ENCODE assay signal across 8 cellular contexts in the genomic region with DNA sequence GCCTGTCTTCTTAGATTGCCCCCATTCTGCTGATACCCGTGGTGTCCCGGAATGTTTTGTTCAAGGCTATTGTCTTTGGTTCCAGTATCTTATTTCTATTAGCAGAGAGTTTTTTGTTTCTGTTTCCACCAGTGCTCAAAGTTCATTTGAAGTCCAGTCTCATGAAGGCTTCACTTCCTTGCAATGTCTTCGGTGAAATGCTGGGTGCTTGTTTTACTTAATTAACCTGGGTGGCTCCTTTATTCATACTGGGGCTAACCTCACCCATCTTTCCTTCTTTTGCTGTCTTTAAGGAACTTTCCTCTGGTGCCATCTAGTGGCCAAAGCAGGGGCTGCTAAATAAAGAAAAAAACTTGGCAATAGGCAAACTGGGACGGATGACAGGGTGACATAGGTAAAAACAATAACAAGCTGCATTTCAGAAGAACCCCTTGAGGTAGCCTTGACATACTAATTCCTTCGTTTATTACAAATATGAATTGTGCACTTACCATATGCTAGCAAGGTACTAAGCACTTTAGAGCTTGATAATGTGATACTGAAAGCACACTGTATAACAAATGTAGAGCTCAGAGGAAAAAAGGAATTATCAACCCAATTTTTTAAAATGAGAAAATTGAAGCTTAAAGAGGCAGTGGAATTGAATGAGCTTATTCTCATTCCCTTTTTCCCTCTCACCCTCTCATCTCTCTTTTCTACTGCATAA. TPM values are rescaled to one million over a fixed set of nuclear protein-coding genes. Genes with fewer than 3 reads are reported as not detected.
DNase-seq lines count a peak whose midpoint lies in the region; TF ChIP-seq lines count a peak whose summit lies in the region.

No MANE protein-coding gene starts in this region.

- H3K36me3 Mint-ChIP-seq in progenitor cell of endocrine pancreas (ENCODE audit: insufficient read depth), result no peaks in the 10 kb centered on the region

- H3F3A ChIP-seq in GM23248 (ENCODE audit: insufficient read depth), result no peaks in the 10 kb centered on the region
- H3F3A ChIP-seq in MM.1S (ENCODE audit: insufficient read depth, low read length), result no peaks in the 10 kb centered on the region

- no peak overlapping the region for H3K27ac Mint-ChIP-seq in progenitor cell of endocrine pancreas

- peaks cover 3% of the 10 kb centered on the region for H3K4me1 Mint-ChIP-seq in progenitor cell of endocrine pancreas (ENCODE audit: low read depth)

- peaks cover 6% of the 10 kb centered on the region for H3K4me1 ChIP-seq in GM23248 (ENCODE audit: insufficient read depth)
- H3K4me1 ChIP-seq in MM.1S (ENCODE audit: low read length), result peaks cover 4% of the 10 kb centered on the region

- H4K20me1 ChIP-seq in GM23248 (ENCODE audit: insufficient read depth) (no peaks in the 10 kb centered on the region), MM.1S (ENCODE audit: insufficient read depth, low read length) (no peaks in the 10 kb centered on the region)

- no peaks in the 10 kb centered on the region for H3K27me3 Mint-ChIP-seq in progenitor cell of endocrine pancreas

- H3K4me3 Mint-ChIP-seq in progenitor cell of endocrine pancreas (ENCODE audit: low read depth), result no peak overlapping the region

- DNase-seq in DMS79 (lab: John Stamatoyannopoulos, UW) (peak; percentile 1), GM23248 (peak; percentile 68), MM.1S (peak; percentile 73), SK-MEL-5 (ENCODE audit: low read depth, low spot score) (peak; percentile 87), glomerular endothelial cell (ENCODE audit: extremely low read depth, low read depth, low spot score) (peak; percentile 44), progenitor cell of endocrine pancreas (ENCODE audit: low spot score, unreplicated experiment) (peak; percentile 59), ureter (ENCODE audit: low spot score) (peak; percentile 72)
- DNase-seq in activated gamma-delta T cell treated with anti-CD3 and anti-CD28 coated beads, Interleukin-2, amount 50 U/mL, for 16 hours (ENCODE audit: low read depth), result peak; percentile 45

- no peak overlapping the region for H3K4me3 ChIP-seq in GM23248
- H3K4me3 ChIP-seq in MM.1S (ENCODE audit: low read length), result no peak overlapping the region

- no peaks in the 10 kb centered on the region for H3K9me3 Mint-ChIP-seq in progenitor cell of endocrine pancreas (ENCODE audit: low read depth)

- no peak overlapping the region for H2AFZ ChIP-seq in GM23248
- no peak overlapping the region for H2AFZ ChIP-seq in MM.1S (ENCODE audit: low read length)

- H3K27ac ChIP-seq in GM23248 (no peak overlapping the region), MM.1S (ENCODE audit: low read length) (no peak overlapping the region)

- H3K9me2 ChIP-seq in GM23248 (ENCODE audit: insufficient read depth), result no peaks in the 10 kb centered on the region
- no peaks in the 10 kb centered on the region for H3K9me2 ChIP-seq in MM.1S (replicated peaks; ENCODE audit: insufficient read depth, low read length)

- H3K9ac ChIP-seq in GM23248 (no peak overlapping the region), MM.1S (ENCODE audit: low read length) (no peak overlapping the region)

- no peaks in the 10 kb centered on the region for H3K79me2 ChIP-seq in GM23248 (ENCODE audit: insufficient read depth)
- no peaks in the 10 kb centered on the region for H3K79me2 ChIP-seq in MM.1S (ENCODE audit: low read length)

- WGBS in GM23248 (ENCODE audit: low coverage in 1 of 2, low lambda C conversion rate in 2 of 2, missing lambda C conversion rate in 2 of 2), 2 experiments, result 2 to 3% methylated on average over 5 of the region's 5 CpGs

- H3K4me2 ChIP-seq in GM23248 (ENCODE audit: unreplicated experiment), result no peak overlapping the region
- no peak overlapping the region; the same call in 1 of the 2 replicates for H3K4me2 ChIP-seq in MM.1S (ENCODE audit: low read depth, low read length)

- H3K27me3 ChIP-seq in GM23248 (replicated peaks; ENCODE audit: insufficient read depth), result peaks cover 11% of the 10 kb centered on the region; the same call in 1 of the 2 replicates
- no peaks in the 10 kb centered on the region for H3K27me3 ChIP-seq in MM.1S (replicated peaks; ENCODE audit: insufficient read depth, low read length)

- H3K9me3 ChIP-seq in GM23248 (ENCODE audit: low read depth) (no peaks in the 10 kb centered on the region), MM.1S (replicated peaks; ENCODE audit: insufficient read depth, low read length) (no peaks in the 10 kb centered on the region)

- in situ Hi-C loops in GM23248 (cut with MboI) (loop anchor here (5.0 to 25.0 kb wide), 2 partner anchors 152 to 527 kb away; no protein-coding TSS in a partner anchor), SK-MEL-5 (cut with HindIII; ENCODE audit: low pct_unique_long_range_greater_than_20kb, low sequenced_read_pairs) (loop anchor here (25.0 kb wide), 1 partner anchor 152 kb away; no protein-coding TSS in a partner anchor)

- H3K36me3 ChIP-seq in GM23248 (ENCODE audit: low read depth) (no peaks in the 10 kb centered on the region), MM.1S (replicated peaks; ENCODE audit: insufficient read depth, low read length) (no peaks in the 10 kb centered on the region)

- TF ChIP-seq CTCF in MM.1S (IDR thresholded peaks at IDR 0.05; ENCODE audit: low read length) (peak; percentile 92), progenitor cell of endocrine pancreas (IDR thresholded peaks at IDR 0.05; ENCODE audit: unreplicated experiment) (peak; percentile 92)

RNA-seq across cellular contexts. Expression of a gene that starts 2.8 kb away (rescaled TPM):
- not detected in 2 replicates for total RNA-seq in GM23248 (2014; rRNA removed; shearing (Covaris generic))
- polyA plus RNA-seq in GM23248 (2016; fragmentation: Nextera tagmentation; extraction: Ambion mirVana), result not detected in 2 replicates
- not detected in 2 replicates for total RNA-seq in SK-MEL-5 (2014; rRNA removed; shearing (Covaris generic))
- not detected in 2 replicates for polyA plus RNA-seq in SK-MEL-5 (2015; cell fraction: cytosol; rRNA removed)
- not detected in 2 replicates for polyA plus RNA-seq in SK-MEL-5 (2015; cell fraction: nucleus; rRNA removed)
- total RNA-seq in glomerular endothelial cell (not detected in 2 replicates), progenitor cell of endocrine pancreas (not detected in 2 replicates), ureter (not detected)

Comparison
In these comparisons a context has a peak if more than half of its experiments do, and no peak if none do; other contexts are left out.
1. DNase-seq: peak in every context shown above with its lines; median percentile 87 in SK-MEL-5; 73 in MM.1S; 72 in ureter; 68 in GM23248; 59 in progenitor cell of endocrine pancreas; 45 in activated gamma-delta T cell treated with anti-CD3 and anti-CD28 coated beads, Interleukin-2, amount 50 U/mL, for 16 hours; 44 in glomerular endothelial cell; 1 in DMS79.